Comparison of ENCODE assay signal across 20 cellular contexts in genomic region chr2:111716901-111717635, GRCh38.
"Had no signal": no experiment of that assay in that cellular context is flagged by ENCODE, and none has a peak within 500 bp of the region (broad histone marks: within the 10 kb centered on the region; RNA-seq: fewer than 3 reads in every experiment).

No MANE protein-coding gene starts in this region.

- H3K4me3 ChIP-seq: hepatocyte, left ventricle myocardium inferior, ovary, prostate gland, thyroid gland, upper lobe of right lung had no signal

- H3K36me3 ChIP-seq: left ventricle myocardium inferior, neutrophil, ovary, prostate gland, thyroid gland, upper lobe of right lung, WERI-Rb-1 had no signal

- ATAC-seq: naive thymus-derived CD8-positive, alpha-beta T cell; stimulated activated naive CD8-positive, alpha-beta T cell treated with anti-CD3 and anti-CD28 coated beads, Interleukin-15, Interleukin-2, amounts not matched to agents 100 U/mL and 50 U/mL, for 24 hours; upper lobe of right lung had no signal

- H3K4me1 ChIP-seq: left ventricle myocardium inferior, prostate gland, upper lobe of right lung had no signal

- H3K27me3 ChIP-seq: hepatocyte, neutrophil, ovary, thyroid gland, upper lobe of right lung had no signal

- H3K79me2 ChIP-seq: hepatocyte had no signal

- H3K4me2 ChIP-seq: hepatocyte had no signal

- DNase-seq: activated CD4-positive, alpha-beta T cell treated with anti-CD3 and anti-CD28 coated beads, Interleukin-2, amount 50 U/mL, for 48 hours; activated gamma-delta T cell treated with Interleukin-2 at 50 U/mL for 16 hours; activated T-cell treated with anti-CD3 and anti-CD28 coated beads, Interleukin-2, amount 50 U/mL, for 1 hour; anterior cingulate cortex; erythroblast; glutamatergic neuron; immature natural killer cell; kidney glomerular epithelial cell; left ventricle myocardium inferior; naive thymus-derived CD8-positive, alpha-beta T cell; ovary; stimulated activated CD4-positive, alpha-beta T cell treated with anti-CD3 and anti-CD28 coated beads, Interleukin-4, amount 100 ng/mL, for 24 hours; stimulated activated naive CD8-positive, alpha-beta T cell treated with anti-CD3 and anti-CD28 coated beads, Interleukin-15, Interleukin-2, amounts not matched to agents 100 U/mL and 50 U/mL, for 24 hours; substantia nigra; thyroid gland; upper lobe of right lung; WERI-Rb-1 had no signal

- H3K27ac ChIP-seq: hepatocyte, left ventricle myocardium inferior, neutrophil, ovary, prostate gland, thyroid gland, upper lobe of right lung, WERI-Rb-1 had no signal

- H2AFZ ChIP-seq: hepatocyte had no signal

- H3K9me3 ChIP-seq: neutrophil, ovary, prostate gland, thyroid gland, upper lobe of right lung had no signal
